In the genomic region with DNA sequence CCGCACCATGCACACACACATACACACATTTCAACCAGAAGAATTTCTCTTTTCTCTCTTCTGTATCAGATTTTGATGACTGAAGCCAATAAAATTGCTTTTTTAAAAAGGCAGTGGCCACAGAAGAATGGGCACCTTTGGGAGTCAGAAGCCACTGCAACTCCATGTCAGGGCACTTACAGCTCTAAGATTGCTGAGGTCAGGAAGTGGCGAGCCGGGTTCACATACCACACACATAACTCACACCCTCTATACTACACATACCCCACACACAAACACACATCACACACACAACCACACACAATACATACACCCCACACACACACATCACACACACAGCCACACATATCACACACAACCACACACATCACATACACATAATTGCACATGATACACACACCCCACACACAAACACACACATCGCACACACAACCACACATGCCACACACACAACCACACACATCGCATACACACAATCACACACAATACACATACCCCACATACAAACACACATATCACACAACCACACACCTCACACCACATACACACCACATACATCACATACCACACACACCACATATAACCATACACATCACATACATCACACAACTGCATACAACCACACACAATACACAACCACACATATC, we compare ENCODE assay signal across 11 cellular contexts. TPM values are rescaled to one million over a fixed set of nuclear protein-coding genes. Genes with fewer than 3 reads are reported as not detected.
DNase-seq lines count a peak whose midpoint lies in the region; ATAC-seq and TF ChIP-seq lines count a peak whose summit lies in the region.
"Had no signal": no experiment of that assay in that cellular context is flagged by ENCODE, and none has a peak within 500 bp of the region (broad histone marks: within the 10 kb centered on the region; RNA-seq: fewer than 3 reads in every experiment).

No MANE protein-coding gene starts in this region.

- no peak overlapping the region for H3K4me3 Mint-ChIP-seq in stimulated activated memory B cell treated with anti-CD40 and anti-IgM and Interleukin-4, amounts not matched to agents 10 μg/mL and 1 μg/mL and 100 μg/mL, for 72 hours
- no peak overlapping the region for H3K4me3 Mint-ChIP-seq in effector memory CD8-positive, alpha-beta T cell
- H3K4me3 Mint-ChIP-seq: central memory CD8-positive, alpha-beta T cell had no signal

- TF ChIP-seq CTCF in VCaP (conservative IDR thresholded peaks at IDR 0.05) = no peak

- H3K36me3 Mint-ChIP-seq in stimulated activated memory B cell treated with anti-CD40 and anti-IgM and Interleukin-4, amounts not matched to agents 10 μg/mL and 1 μg/mL and 100 μg/mL, for 72 hours = no peaks in the 10 kb centered on the region
- no peaks in the 10 kb centered on the region for H3K36me3 Mint-ChIP-seq in effector memory CD8-positive, alpha-beta T cell (ENCODE audit: insufficient read depth)

- no peak overlapping the region for H3K27ac Mint-ChIP-seq in stimulated activated memory B cell treated with anti-CD40 and anti-IgM and Interleukin-4, amounts not matched to agents 10 μg/mL and 1 μg/mL and 100 μg/mL, for 72 hours
- H3K27ac Mint-ChIP-seq in effector memory CD8-positive, alpha-beta T cell = no peak overlapping the region

- ATAC-seq in stimulated activated memory B cell treated with anti-CD40 and anti-IgM and Interleukin-4, amounts not matched to agents 10 μg/mL and 1 μg/mL and 100 μg/mL, for 72 hours = no peak
- no peak for ATAC-seq in GM21367 (IDR thresholded peaks at IDR 0.05; ENCODE audit: unreplicated experiment)
- no peak for ATAC-seq in effector memory CD8-positive, alpha-beta T cell (replicated peaks)

- in situ Hi-C loops in ACHN (cut with HindIII; ENCODE audit: low pct_ligation_motif_present, low pct_unique_long_range_greater_than_20kb, low sequenced_read_pairs) = loop anchor here (25.0 kb wide), 1 partner anchor 912 kb away; no protein-coding TSS in a partner anchor

- no peaks in the 10 kb centered on the region for H3K9me3 Mint-ChIP-seq in stimulated activated memory B cell treated with anti-CD40 and anti-IgM and Interleukin-4, amounts not matched to agents 10 μg/mL and 1 μg/mL and 100 μg/mL, for 72 hours
- H3K9me3 Mint-ChIP-seq in effector memory CD8-positive, alpha-beta T cell = no peaks in the 10 kb centered on the region
- H3K9me3 Mint-ChIP-seq: central memory CD8-positive, alpha-beta T cell had no signal

- H3K4me1 Mint-ChIP-seq in stimulated activated memory B cell treated with anti-CD40 and anti-IgM and Interleukin-4, amounts not matched to agents 10 μg/mL and 1 μg/mL and 100 μg/mL, for 72 hours = no peaks in the 10 kb centered on the region
- H3K4me1 Mint-ChIP-seq in effector memory CD8-positive, alpha-beta T cell (ENCODE audit: low read depth in 2 of 2) = no peaks in the 10 kb centered on the region
- H3K4me1 Mint-ChIP-seq: central memory CD8-positive, alpha-beta T cell had no signal

- peak; percentile 79 for DNase-seq in ACHN
- peak; percentile 95 for DNase-seq in H4 (ENCODE audit: low spot score)
- peak; percentile 71 for DNase-seq in islet precursor cell
- no peak for DNase-seq in Kasumi-1 (lab: John Stamatoyannopoulos, UW)
- DNase-seq in effector memory CD8-positive, alpha-beta T cell = no peak
- DNase-seq: stimulated activated CD4-positive, alpha-beta T cell treated with anti-CD3 and anti-CD28 coated beads, Interleukin-4, amount 100 ng/mL, for 24 hours had no signal

- no peaks in the 10 kb centered on the region for H3K27me3 Mint-ChIP-seq in stimulated activated memory B cell treated with anti-CD40 and anti-IgM and Interleukin-4, amounts not matched to agents 10 μg/mL and 1 μg/mL and 100 μg/mL, for 72 hours
- H3K27me3 Mint-ChIP-seq in effector memory CD8-positive, alpha-beta T cell = no peaks in the 10 kb centered on the region
- H3K27me3 Mint-ChIP-seq: central memory CD8-positive, alpha-beta T cell had no signal

- peak overlapping the region; percentile 78 for H3K27ac ChIP-seq in VCaP

RNA-seq across cellular contexts. Expression of gene GPRIN2, which starts 31.2 kb away (rescaled TPM):
- not detected in 2 replicates for total RNA-seq in H4 (2014; rRNA removed; shearing (Covaris generic))
- total RNA-seq: lung microvascular endothelial cell had no signal

RNA-seq across cellular contexts. Expression of gene SYT15, which starts 53.6 kb away (rescaled TPM):
- 0.17 and 3.0 TPM in 2 replicates for total RNA-seq in H4 (2014; rRNA removed; shearing (Covaris generic))

RNA-seq across cellular contexts. Expression of gene NPY4R, which starts 59.5 kb away (rescaled TPM):
- total RNA-seq in H4 (2014; rRNA removed; shearing (Covaris generic)) = not detected in 2 replicates
- total RNA-seq: lung microvascular endothelial cell had no signal

Comparison
In these comparisons a context has a peak if more than half of its experiments do, and no peak if none do; other contexts are left out.
1. DNase-seq: peak in ACHN (single experiment), H4 (single experiment) and islet precursor cell (single experiment); none in Kasumi-1 (0 of 2) and effector memory CD8-positive, alpha-beta T cell (0 of 3).